Comparison of ENCODE assay signal across 8 cellular contexts in the genomic region with DNA sequence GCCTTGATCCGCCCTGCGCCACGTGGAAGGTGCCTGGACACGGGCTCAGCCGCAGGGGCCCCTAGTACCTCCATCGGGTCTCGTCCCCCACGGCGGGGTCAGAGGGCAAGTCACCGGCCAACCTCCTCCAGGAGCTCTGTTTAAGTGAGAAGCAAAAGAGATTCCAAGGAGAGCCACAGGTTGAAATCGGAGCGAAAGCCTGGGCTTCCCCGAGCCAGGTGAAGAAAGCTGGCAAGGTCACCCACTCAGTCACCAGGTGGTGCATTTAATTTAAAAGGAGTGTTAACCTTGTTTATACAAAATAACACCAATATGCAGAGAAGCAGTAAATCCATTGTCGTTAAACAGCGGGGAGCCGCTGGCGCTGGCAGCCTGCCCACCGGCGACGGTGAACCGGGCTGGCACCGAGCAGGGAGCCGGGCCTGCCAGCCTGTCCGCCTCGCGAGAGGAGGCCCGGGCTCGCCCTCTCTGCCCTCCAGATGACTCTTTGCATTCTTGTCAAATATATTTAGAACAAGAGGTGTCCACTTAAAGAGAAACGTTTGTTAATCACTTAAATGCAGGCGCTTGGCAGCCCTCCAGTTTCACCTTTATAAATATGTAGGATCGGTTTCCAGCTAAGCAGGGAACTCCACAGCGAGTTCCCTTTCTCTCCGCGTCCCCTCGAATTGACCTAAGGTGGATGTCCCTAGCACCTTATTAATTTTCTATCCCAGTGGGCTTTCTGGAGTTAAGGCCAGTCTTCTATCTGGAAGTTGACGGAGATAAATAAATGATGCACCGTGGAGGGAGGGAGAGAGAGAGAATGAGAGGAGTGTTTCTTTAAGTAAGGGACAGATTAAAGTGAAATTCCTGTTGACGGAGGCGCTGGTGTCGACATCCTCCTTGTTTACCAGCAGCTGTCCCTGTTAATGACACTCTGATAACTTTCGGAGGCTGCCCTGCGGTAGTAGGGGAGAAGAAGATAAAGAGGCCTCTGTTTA.
A peak's percentile ranks its signal among the peaks of the same experiment; 100 is the strongest.
DNase-seq lines count a peak whose midpoint lies in the region; FAIRE-seq and TF ChIP-seq lines count a peak whose summit lies in the region.

No MANE protein-coding gene starts in this region.

- peak overlapping the region; percentile 68 for H2AFZ ChIP-seq in astrocyte (ENCODE audit: low read depth, low read length)

- H3K9ac ChIP-seq in astrocyte (ENCODE audit: low read length) (peak overlapping the region; percentile 16), iPS-15b (ENCODE audit: low read depth, low read length) (no peak overlapping the region)

- H3K9me3 ChIP-seq in astrocyte (ENCODE audit: insufficient read depth, low read depth, low read length) (no peaks in the 10 kb centered on the region), iPS-15b (ENCODE audit: control insufficient read depth, insufficient read depth, low read length) (no peaks in the 10 kb centered on the region), sigmoid colon (no peaks in the 10 kb centered on the region)

- WGBS in sigmoid colon, 2 donors, result 3 to 10% methylated on average over 42 of the region's 42 CpGs

- TF ChIP-seq EP300 in sigmoid colon (IDR thresholded peaks at IDR 0.05), result no peak

- FAIRE-seq in astrocyte (lab: Jason Lieb, UNC), result no peak
- no peak for FAIRE-seq in GM19239 (lab: Jason Lieb, UNC)

- peaks cover 30% of the 10 kb centered on the region for H3K27me3 Mint-ChIP-seq in astrocyte (ENCODE audit: low read depth, unreplicated experiment)
- peaks cover 38% of the 10 kb centered on the region for H3K27me3 Mint-ChIP-seq in activated T-helper 2 cell treated with anti-CD3 and anti-CD28 coated beads, Interferon-gamma antibody, Interleukin-2, Interleukin-4, amounts not matched to agents 10 μg/mL and 5 μg/mL and 100 μg/mL, durations not matched to agents 14 hours and 24 hours and 36 hours (ENCODE audit: low read depth)

- no peak overlapping the region for H3K27ac ChIP-seq in astrocyte (ENCODE audit: low read depth, low read length)
- peak overlapping the region in 3 of 4 donors; percentile 9 to 55 (median 12) for H3K27ac ChIP-seq in sigmoid colon

- no peaks in the 10 kb centered on the region for H3K9me3 Mint-ChIP-seq in astrocyte (ENCODE audit: unreplicated experiment)
- H3K9me3 Mint-ChIP-seq in activated T-helper 2 cell treated with anti-CD3 and anti-CD28 coated beads, Interferon-gamma antibody, Interleukin-2, Interleukin-4, amounts not matched to agents 10 μg/mL and 5 μg/mL and 100 μg/mL, durations not matched to agents 14 hours and 24 hours and 36 hours, result no peaks in the 10 kb centered on the region

- no peaks in the 10 kb centered on the region for H3K36me3 Mint-ChIP-seq in astrocyte (ENCODE audit: low read depth, unreplicated experiment)
- no peaks in the 10 kb centered on the region for H3K36me3 Mint-ChIP-seq in activated T-helper 2 cell treated with anti-CD3 and anti-CD28 coated beads, Interferon-gamma antibody, Interleukin-2, Interleukin-4, amounts not matched to agents 10 μg/mL and 5 μg/mL and 100 μg/mL, durations not matched to agents 14 hours and 24 hours and 36 hours (ENCODE audit: low read depth)

- H3K27ac Mint-ChIP-seq in astrocyte (ENCODE audit: unreplicated experiment), result no peak overlapping the region
- no peak overlapping the region for H3K27ac Mint-ChIP-seq in activated T-helper 2 cell treated with anti-CD3 and anti-CD28 coated beads, Interferon-gamma antibody, Interleukin-2, Interleukin-4, amounts not matched to agents 10 μg/mL and 5 μg/mL and 100 μg/mL, durations not matched to agents 14 hours and 24 hours and 36 hours

- H3K4me3 Mint-ChIP-seq in astrocyte (ENCODE audit: unreplicated experiment), result peak overlapping the region; percentile 66
- no peak overlapping the region for H3K4me3 Mint-ChIP-seq in activated T-helper 2 cell treated with anti-CD3 and anti-CD28 coated beads, Interferon-gamma antibody, Interleukin-2, Interleukin-4, amounts not matched to agents 10 μg/mL and 5 μg/mL and 100 μg/mL, durations not matched to agents 14 hours and 24 hours and 36 hours (ENCODE audit: low read depth)

- H3K4me1 ChIP-seq in astrocyte (ENCODE audit: insufficient read depth, low read length) (peaks cover 13% of the 10 kb centered on the region), iPS-15b (ENCODE audit: control insufficient read depth, insufficient read depth, low read length) (peaks cover 9% of the 10 kb centered on the region), sigmoid colon (peaks cover 0 to 19% (median 16%) of the 10 kb centered on the region in 4 donors)

- H4K20me1 ChIP-seq in astrocyte (ENCODE audit: insufficient read depth, low read length), result no peaks in the 10 kb centered on the region

- no peaks in the 10 kb centered on the region for H3K79me2 ChIP-seq in astrocyte (ENCODE audit: insufficient read depth, low read length)

- no peak for TF ChIP-seq POLR2A in sigmoid colon (IDR thresholded peaks at IDR 0.05)

- TF ChIP-seq CTCF in astrocyte (IDR thresholded peaks at IDR 0.05; ENCODE audit: insufficient read depth, low read depth, low read length), result no peak
- no peak for TF ChIP-seq CTCF in sigmoid colon (IDR thresholded peaks at IDR 0.05)

- H3K4me1 Mint-ChIP-seq in astrocyte (ENCODE audit: low read depth, unreplicated experiment), result peaks cover 4% of the 10 kb centered on the region
- peaks cover 2% of the 10 kb centered on the region for H3K4me1 Mint-ChIP-seq in activated T-helper 2 cell treated with anti-CD3 and anti-CD28 coated beads, Interferon-gamma antibody, Interleukin-2, Interleukin-4, amounts not matched to agents 10 μg/mL and 5 μg/mL and 100 μg/mL, durations not matched to agents 14 hours and 24 hours and 36 hours (ENCODE audit: low read depth)

- H3K36me3 ChIP-seq in astrocyte (ENCODE audit: insufficient read depth, low read length), result no peaks in the 10 kb centered on the region
- H3K36me3 ChIP-seq in iPS-15b (ENCODE audit: control insufficient read depth, insufficient read depth, low read length), result no peaks in the 10 kb centered on the region
- no peaks in the 10 kb centered on the region for H3K36me3 ChIP-seq in sigmoid colon

- intact Hi-C loops in sigmoid colon (cut with DNase I), result loop anchor here (5.0 kb wide), 1 partner anchor 269 kb away; no protein-coding TSS in a partner anchor
- intact Hi-C loops in activated T-helper 2 cell treated with anti-CD3 and anti-CD28 coated beads, Interferon-gamma antibody, Interleukin-2, Interleukin-4, amounts not matched to agents 10 μg/mL and 5 μg/mL and 100 μg/mL, durations not matched to agents 14 hours and 24 hours and 36 hours (cut with micrococcal nuclease), result loop anchor here (10.0 kb wide), 1 partner anchor 281 kb away; a partner anchor contains a TSS

- in situ Hi-C loops in Caki2 (cut with HindIII; ENCODE audit: low pct_unique_long_range_greater_than_20kb, low sequenced_read_pairs), result no loop called here

- H3K27me3 ChIP-seq in astrocyte (ENCODE audit: insufficient read depth, low read length) (peaks cover 7% of the 10 kb centered on the region), iPS-15b (ENCODE audit: control insufficient read depth, insufficient read depth, low read length) (peaks cover 83% of the 10 kb centered on the region), sigmoid colon (no peaks in the 10 kb centered on the region)

- DNase-seq in Caki2 (ENCODE audit: low read depth) (peak; percentile 56), NCI-H1048 (lab: John Stamatoyannopoulos, UW) (peak; percentile 8), astrocyte (ENCODE audit: low read depth) (peak; percentile 4), sigmoid colon (peak; percentile 60), GM19239 (ENCODE audit: insufficient read length, low spot score) (no peak)
- DNase-seq in stimulated activated CD4-positive, alpha-beta T cell treated with anti-CD3 and anti-CD28 coated beads, Interleukin-4, amount 100 ng/mL, for 4 hours, result no peak
- no peak for DNase-seq in activated T-helper 2 cell treated with anti-CD3 and anti-CD28 coated beads, Interferon-gamma antibody, Interleukin-2, Interleukin-4, amounts not matched to agents 10 μg/mL and 5 μg/mL and 100 μg/mL, durations not matched to agents 14 hours and 24 hours and 36 hours (ENCODE audit: low spot score)

- H3K4me3 ChIP-seq in astrocyte (ENCODE audit: insufficient read depth, low read depth, low read length) (peak overlapping the region; percentile 43), iPS-15b (ENCODE audit: low read depth, low read length) (peak overlapping the region; percentile 48), sigmoid colon (peak overlapping the region; percentile 5 to 43 (median 32))

- peak overlapping the region; percentile 82 for H3K4me2 ChIP-seq in astrocyte (ENCODE audit: low read length)

Comparison
In these comparisons a context has a peak if more than half of its experiments do, and no peak if none do; other contexts are left out.
1. DNase-seq: peak in Caki2 (single experiment), NCI-H1048 (single experiment), astrocyte (single experiment) and sigmoid colon (single experiment); none in stimulated activated CD4-positive, alpha-beta T cell treated with anti-CD3 and anti-CD28 coated beads, Interleukin-4, amount 100 ng/mL, for 4 hours (0 of 2), activated T-helper 2 cell treated with anti-CD3 and anti-CD28 coated beads, Interferon-gamma antibody, Interleukin-2, Interleukin-4, amounts not matched to agents 10 μg/mL and 5 μg/mL and 100 μg/mL, durations not matched to agents 14 hours and 24 hours and 36 hours (single experiment) and GM19239 (single experiment).
2. Peak in every context shown above with its lines, with median percentiles within 50 percentile points of each other: H3K4me3 ChIP-seq.